Comparison of ENCODE assay signal across 14 cellular contexts in genomic region chr12:50732591-50732990, GRCh38. TPM values are rescaled to one million over a fixed set of nuclear protein-coding genes. Genes with fewer than 3 reads are reported as not detected.
DNase-seq lines count a peak whose midpoint lies in the region; ATAC-seq and TF ChIP-seq lines count a peak whose summit lies in the region.
"Had no signal": no experiment of that assay in that cellular context is flagged by ENCODE, and none has a peak within 500 bp of the region (broad histone marks: within the 10 kb centered on the region; RNA-seq: fewer than 3 reads in every experiment).

No MANE protein-coding gene starts in this region.

- H3F3A ChIP-seq in PC-9 (ENCODE audit: insufficient read depth, low read depth) (no peaks in the 10 kb centered on the region; the same call in 1 of the 2 replicates), smooth muscle cell (ENCODE audit: low read depth) (no peaks in the 10 kb centered on the region)

- H3K27me3 ChIP-seq in PC-9 (ENCODE audit: insufficient read depth, low read depth) (no peaks in the 10 kb centered on the region), smooth muscle cell (ENCODE audit: low read depth) (no peaks in the 10 kb centered on the region)

- no peaks in the 10 kb centered on the region for H3K79me2 ChIP-seq in PC-9 (ENCODE audit: low read depth)
- no peaks in the 10 kb centered on the region for H3K79me2 ChIP-seq in smooth muscle cell (ENCODE audit: low read depth)

- H3K36me3 Mint-ChIP-seq in activated CD4-positive, alpha-beta T cell treated with anti-CD3 and anti-CD28 coated beads, Interleukin-2, amount 10 ng/mL, durations not matched to agents 24 days and 14 days (ENCODE audit: low read depth) = peaks cover 55% of the 10 kb centered on the region

- no peak overlapping the region for H3K9ac ChIP-seq in smooth muscle cell (ENCODE audit: low read depth)

- H3K4me2 ChIP-seq in PC-9 (no peak overlapping the region), smooth muscle cell (no peak overlapping the region)

- H3K9me3 ChIP-seq in PC-9 (ENCODE audit: insufficient read depth, low read depth) (no peaks in the 10 kb centered on the region), smooth muscle cell (replicated peaks; ENCODE audit: low read depth) (no peaks in the 10 kb centered on the region)

- H4K20me1 ChIP-seq in PC-9 (ENCODE audit: insufficient read depth) = no peaks in the 10 kb centered on the region
- H4K20me1 ChIP-seq in smooth muscle cell (ENCODE audit: low read depth) = no peaks in the 10 kb centered on the region

- no peaks in the 10 kb centered on the region; the same call in 1 of the 2 replicates for H3K4me1 ChIP-seq in PC-9 (replicated peaks; ENCODE audit: insufficient read depth)
- no peaks in the 10 kb centered on the region for H3K4me1 ChIP-seq in smooth muscle cell (ENCODE audit: low read depth)

- H3K4me3 Mint-ChIP-seq in activated CD4-positive, alpha-beta T cell treated with anti-CD3 and anti-CD28 coated beads, Interleukin-2, amount 10 ng/mL, durations not matched to agents 24 days and 14 days = no peak overlapping the region
- H3K4me3 Mint-ChIP-seq: activated naive CD4-positive, alpha-beta T cell treated with anti-CD3 and anti-CD28 coated beads for 36 hours; dendritic cell treated with granulocyte-macrophage colony-stimulating factor and Interleukin-4, amounts not matched to agents 40 ng/mL and 50 ng/mL, for 4 days; T-helper 1 cell treated with Interleukin-12 subunit alpha and Interleukin-12 subunit beta and Interleukin-4 antibody, amounts not matched to agents 30 μg/mL and 1 μg/mL, for 36 hours had no signal

- TF ChIP-seq CTCF in PC-9 (conservative IDR thresholded peaks at IDR 0.05) = no peak
- TF ChIP-seq CTCF in smooth muscle cell (IDR thresholded peaks at IDR 0.05; ENCODE audit: borderline replicate concordance, insufficient read depth, poor library complexity, severe bottlenecking) = no peak

- 58% methylated on average over 9 of the region's 9 CpGs for WGBS in smooth muscle cell (ENCODE audit: low lambda C conversion rate)

- CTCF ChIA-PET in PC-9 (lab: Charles Lee) = interaction anchor here (1.3 kb wide), 1 partner anchor 296 kb away, joined by 3 read pairs; no protein-coding TSS in a partner anchor

- no peaks in the 10 kb centered on the region for H3K27me3 Mint-ChIP-seq in activated CD4-positive, alpha-beta T cell treated with anti-CD3 and anti-CD28 coated beads, Interleukin-2, amount 10 ng/mL, durations not matched to agents 24 days and 14 days
- H3K27me3 Mint-ChIP-seq: dendritic cell treated with granulocyte-macrophage colony-stimulating factor and Interleukin-4, amounts not matched to agents 40 ng/mL and 50 ng/mL, for 4 days had no signal

- BruUV-seq in PC-9 (replicated peaks; lab: Mats Ljungman, UMichigan) = no TSS peak

- H3K36me3 ChIP-seq in PC-9 (ENCODE audit: low read depth) (peaks cover 42% of the 10 kb centered on the region; the same call in 1 of the 2 replicates), smooth muscle cell (ENCODE audit: low read depth) (no peaks in the 10 kb centered on the region)

- POLR2A ChIA-PET in PC-9 (lab: Charles Lee; ENCODE audit: unreplicated experiment) = interaction anchor here (0.7 kb wide), 1 partner anchor 227 kb away, joined by 5 read pairs; no protein-coding TSS in a partner anchor

- H3K4me3 ChIP-seq in PC-9 (no peak overlapping the region), smooth muscle cell (no peak overlapping the region)

- no peaks in the 10 kb centered on the region for H3K4me1 Mint-ChIP-seq in activated CD4-positive, alpha-beta T cell treated with anti-CD3 and anti-CD28 coated beads, Interleukin-2, amount 10 ng/mL, durations not matched to agents 24 days and 14 days

- no peak overlapping the region for H2AFZ ChIP-seq in PC-9
- H2AFZ ChIP-seq in smooth muscle cell (ENCODE audit: low read depth) = no peak overlapping the region

- peak; percentile 73 for ATAC-seq in esophagus mucosa

- DNase-seq in GOT3 (lab: John Stamatoyannopoulos, UW) (peak; percentile 5), PC-9 (peak; percentile 43 to 47), smooth muscle cell (lab: John Stamatoyannopoulos, UW; ENCODE audit: unreplicated experiment) (no peak), G401 (ENCODE audit: low spot score) (no peak), globus pallidus (ENCODE audit: low spot score) (no peak)
- no peak for DNase-seq in activated CD4-positive, alpha-beta T cell treated with anti-CD3 and anti-CD28 coated beads, Interleukin-2, amount 10 ng/mL, durations not matched to agents 24 days and 14 days
- DNase-seq: activated CD4-positive, alpha-beta T cell treated with anti-CD3 and anti-CD28 coated beads, Interleukin-2, amount 50 U/mL, for 4 hours; activated naive CD4-positive, alpha-beta T cell treated with anti-CD3 and anti-CD28 coated beads for 36 hours; mesendoderm; NCI-H1694; stimulated activated naive CD4-positive, alpha-beta T cell had no signal

- intact Hi-C loops in PC-9 (cut with micrococcal nuclease; ENCODE audit: unreplicated experiment) = no loop called here
- intact Hi-C loops in activated CD4-positive, alpha-beta T cell treated with anti-CD3 and anti-CD28 coated beads, Interleukin-2, amount 10 ng/mL, durations not matched to agents 24 days and 14 days (cut with micrococcal nuclease) = no loop called here

- H3K9me2 ChIP-seq in PC-9 (ENCODE audit: insufficient read depth) = no peaks in the 10 kb centered on the region

- H3K9me3 Mint-ChIP-seq in activated CD4-positive, alpha-beta T cell treated with anti-CD3 and anti-CD28 coated beads, Interleukin-2, amount 10 ng/mL, durations not matched to agents 24 days and 14 days = no peaks in the 10 kb centered on the region
- H3K9me3 Mint-ChIP-seq: activated naive CD4-positive, alpha-beta T cell treated with anti-CD3 and anti-CD28 coated beads for 36 hours; dendritic cell treated with granulocyte-macrophage colony-stimulating factor and Interleukin-4, amounts not matched to agents 40 ng/mL and 50 ng/mL, for 4 days; T-helper 1 cell treated with Interleukin-12 subunit alpha and Interleukin-12 subunit beta and Interleukin-4 antibody, amounts not matched to agents 30 μg/mL and 1 μg/mL, for 36 hours had no signal

- H3K27ac ChIP-seq in PC-9 (peak overlapping the region; percentile 24; the same call in 1 of the 2 replicates), smooth muscle cell (ENCODE audit: low read depth) (peak overlapping the region; percentile 71)

- no peak overlapping the region for H3K27ac Mint-ChIP-seq in activated CD4-positive, alpha-beta T cell treated with anti-CD3 and anti-CD28 coated beads, Interleukin-2, amount 10 ng/mL, durations not matched to agents 24 days and 14 days
- H3K27ac Mint-ChIP-seq: activated naive CD4-positive, alpha-beta T cell treated with anti-CD3 and anti-CD28 coated beads for 36 hours; dendritic cell treated with granulocyte-macrophage colony-stimulating factor and Interleukin-4, amounts not matched to agents 40 ng/mL and 50 ng/mL, for 4 days; T-helper 1 cell treated with Interleukin-12 subunit alpha and Interleukin-12 subunit beta and Interleukin-4 antibody, amounts not matched to agents 30 μg/mL and 1 μg/mL, for 36 hours had no signal

- in situ Hi-C loops in G401 (cut with HindIII; ENCODE audit: low sequenced_read_pairs) = no loop called here

RNA-seq across cellular contexts. Expression of gene ATF1, which starts 31.3 kb away (rescaled TPM):
- total RNA-seq in PC-9 (2021) (29.8 and 37.9 TPM in 2 replicates), esophagus mucosa (22.3 TPM), smooth muscle cell (28.4 and 29.3 TPM in 2 replicates)
- 19.5 and 20.7 TPM in 2 replicates for polyA plus RNA-seq in smooth muscle cell
- total RNA-seq in G401 (2014; rRNA removed; shearing (Covaris generic)) = 31.8 and 48.3 TPM in 2 replicates
- total RNA-seq in activated CD4-positive, alpha-beta T cell treated with anti-CD3 and anti-CD28 coated beads, Interleukin-2, amount 10 ng/mL, durations not matched to agents 24 days and 14 days = 66.0 and 67.6 TPM in 2 replicates

Comparison
In these comparisons a context has a peak if more than half of its experiments do, and no peak if none do; other contexts are left out.
1. DNase-seq: peak in GOT3 (single experiment) and PC-9 (2 of 2); none in smooth muscle cell (single experiment), G401 (single experiment), globus pallidus (single experiment) and activated CD4-positive, alpha-beta T cell treated with anti-CD3 and anti-CD28 coated beads, Interleukin-2, amount 10 ng/mL, durations not matched to agents 24 days and 14 days (single experiment).